18 cellular contexts compared by ENCODE assay signal in genomic region chr12:48142818-48143674, GRCh38. TPM values are rescaled to one million over a fixed set of nuclear protein-coding genes. Genes with fewer than 3 reads are reported as not detected.
DNase-seq lines count a peak whose midpoint lies in the region; ATAC-seq, FAIRE-seq and TF ChIP-seq lines count a peak whose summit lies in the region.
"Had no signal": no experiment of that assay in that cellular context is flagged by ENCODE, and none has a peak within 500 bp of the region (broad histone marks: within the 10 kb centered on the region; RNA-seq: fewer than 3 reads in every experiment).

No MANE protein-coding gene starts in this region.

- H3K79me2 ChIP-seq in mesendoderm (ENCODE audit: control insufficient read depth, insufficient read depth, low read length) = no peaks in the 10 kb centered on the region

- ATAC-seq in CD4-positive, alpha-beta T cell (ENCODE audit: poor library complexity) = no peak
- ATAC-seq in pancreas = no peak
- ATAC-seq: GM12878 had no signal

- peak overlapping the region; percentile 25; the same call in 1 of the 2 replicates for H3K4me3 ChIP-seq in HUES48 (ENCODE audit: low read depth, low read length)
- H3K4me3 ChIP-seq in mesendoderm (ENCODE audit: low read length) = no peak overlapping the region
- no peak overlapping the region for H3K4me3 ChIP-seq in pancreas
- H3K4me3 ChIP-seq: GM12878, Peyer's patch had no signal

- no peak overlapping the region for H3K4me2 ChIP-seq in mesendoderm (ENCODE audit: low read length)

- no peak overlapping the region for H2AK5ac ChIP-seq in mesendoderm (ENCODE audit: low read length)

- H4K5ac ChIP-seq in mesendoderm (ENCODE audit: low read length) = no peak overlapping the region

- no peaks in the 10 kb centered on the region for H3K27me3 ChIP-seq in CD4-positive, alpha-beta T cell (ENCODE audit: control insufficient read depth, insufficient read depth, low read length)
- H3K27me3 ChIP-seq in HUES48 (ENCODE audit: control insufficient read depth, insufficient read depth, low read length) = no peaks in the 10 kb centered on the region
- no peaks in the 10 kb centered on the region for H3K27me3 ChIP-seq in mesendoderm (ENCODE audit: insufficient read depth, low read length, poor library complexity)
- no peaks in the 10 kb centered on the region for H3K27me3 ChIP-seq in pancreas
- H3K27me3 ChIP-seq: Peyer's patch had no signal

- no peaks in the 10 kb centered on the region for H3K4me1 Mint-ChIP-seq in CD4-positive, alpha-beta T cell (ENCODE audit: low read depth)
- peaks cover 7% of the 10 kb centered on the region for H3K4me1 Mint-ChIP-seq in endothelial cell (ENCODE audit: unreplicated experiment)
- H3K4me1 Mint-ChIP-seq: CD14-positive monocyte had no signal

- no peaks in the 10 kb centered on the region for H3K79me1 ChIP-seq in mesendoderm (ENCODE audit: low read length)

- no peak overlapping the region for H4K8ac ChIP-seq in mesendoderm (ENCODE audit: low read depth, low read length)

- no peak overlapping the region for H3K27ac ChIP-seq in CD4-positive, alpha-beta T cell (ENCODE audit: low read depth, low read length)
- H3K27ac ChIP-seq in HUES48 (ENCODE audit: low read depth, low read length) (peak overlapping the region; percentile 80), mesendoderm (ENCODE audit: low read depth, low read length) (peak overlapping the region; percentile 68), pancreas (no peak overlapping the region)
- H3K27ac ChIP-seq: Peyer's patch had no signal

- no peak for DNase-seq in CD4-positive, alpha-beta T cell
- DNase-seq in endothelial cell (ENCODE audit: low spot score) (no peak), mesendoderm (peak; percentile 83), HT-29 (ENCODE audit: low spot score) (no peak), pancreas (no peak), COR-L47 (lab: John Stamatoyannopoulos, UW) (no peak)
- DNase-seq: Calu3, Kasumi-1, NCI-H1105 treated with DMSO at 0.1 percent for 48 hours, NCI-H187, NCI-H2171, NCI-H446 treated with DMSO at 0.1 percent for 48 hours, NCI-H748 treated with DMSO at 0.1 percent for 48 hours, Peyer's patch, Right ventricle myocardium superior had no signal

- peaks cover 66% of the 10 kb centered on the region for H3K36me3 Mint-ChIP-seq in CD4-positive, alpha-beta T cell (ENCODE audit: low read depth)
- H3K36me3 Mint-ChIP-seq in endothelial cell (ENCODE audit: low read depth, unreplicated experiment) = peaks cover 43% of the 10 kb centered on the region

- CTCF ChIA-PET in CD4-positive, alpha-beta T cell (lab: Charles Lee) = interaction anchor here (0.8 kb wide), 1 partner anchor 91 kb away, joined by 3 read pairs; no protein-coding TSS in a partner anchor

- no peak overlapping the region for H3K56ac ChIP-seq in mesendoderm (ENCODE audit: low read length)

- no peak for TF ChIP-seq CTCF in CD4-positive, alpha-beta T cell (IDR thresholded peaks at IDR 0.05)
- no peak for TF ChIP-seq CTCF in endothelial cell (IDR thresholded peaks at IDR 0.05; ENCODE audit: unreplicated experiment)
- no peak for TF ChIP-seq CTCF in pancreas (IDR thresholded peaks at IDR 0.05)

- no peak overlapping the region for H3K4ac ChIP-seq in mesendoderm (ENCODE audit: low read depth, low read length)

- WGBS in mesendoderm (ENCODE audit: extremely low coverage, insufficient coverage, low lambda C conversion rate) = no CpG with 5 or more reads among the region's 7 CpGs
- WGBS in pancreas, 2 donors = 86% methylated on average over 7 of the region's 7 CpGs

- peak overlapping the region; percentile 31 for H3K27ac Mint-ChIP-seq in CD4-positive, alpha-beta T cell
- H3K27ac Mint-ChIP-seq in endothelial cell (ENCODE audit: unreplicated experiment) = no peak overlapping the region

- H2BK120ac ChIP-seq in mesendoderm (ENCODE audit: low read depth, low read length) = no peak overlapping the region

- intact Hi-C loops in CD4-positive, alpha-beta T cell (cut with DNase I, micrococcal nuclease) = no loop called here
- intact Hi-C loops in pancreas (cut with DNase I) = no loop called here

- no peak overlapping the region for H2BK5ac ChIP-seq in mesendoderm (ENCODE audit: low read length)

- POLR2A ChIA-PET in CD4-positive, alpha-beta T cell (lab: Charles Lee) = no interaction called here

- H3K36me3 ChIP-seq in HUES48 (ENCODE audit: control insufficient read depth, insufficient read depth, low read length) = peaks cover 90% of the 10 kb centered on the region
- H3K36me3 ChIP-seq in mesendoderm (ENCODE audit: control insufficient read depth, insufficient read depth, low read length) = peaks cover 2% of the 10 kb centered on the region
- H3K36me3 ChIP-seq in pancreas = peaks cover 0 to 14% (median 3%) of the 10 kb centered on the region in 3 donors

- H3K9ac ChIP-seq in HUES48 (ENCODE audit: low read depth, low read length) (peak overlapping the region; percentile 33; the same call in 1 of the 2 replicates), mesendoderm (ENCODE audit: low read length) (no peak overlapping the region)

- no peak overlapping the region for H3K4me3 Mint-ChIP-seq in CD4-positive, alpha-beta T cell
- H3K4me3 Mint-ChIP-seq in endothelial cell (ENCODE audit: unreplicated experiment) = peak overlapping the region; percentile 21
- H3K4me3 Mint-ChIP-seq: CD14-positive monocyte had no signal

- no peaks in the 10 kb centered on the region for H3K9me3 Mint-ChIP-seq in CD4-positive, alpha-beta T cell
- no peaks in the 10 kb centered on the region for H3K9me3 Mint-ChIP-seq in endothelial cell (ENCODE audit: unreplicated experiment)
- H3K9me3 Mint-ChIP-seq: CD14-positive monocyte had no signal

- no peak overlapping the region for H3K18ac ChIP-seq in mesendoderm (ENCODE audit: low read length)

- H2BK15ac ChIP-seq in mesendoderm (replicated peaks; ENCODE audit: low read depth) = no peak overlapping the region

- H3K4me1 ChIP-seq in HUES48 (ENCODE audit: control insufficient read depth, insufficient read depth, low read length) (peaks cover 26% of the 10 kb centered on the region), mesendoderm (ENCODE audit: control insufficient read depth, low read depth, low read length) (peaks cover 14% of the 10 kb centered on the region), pancreas (no peaks in the 10 kb centered on the region)
- H3K4me1 ChIP-seq: Peyer's patch had no signal

- H3K27me3 Mint-ChIP-seq in CD4-positive, alpha-beta T cell = no peaks in the 10 kb centered on the region
- H3K27me3 Mint-ChIP-seq in endothelial cell (ENCODE audit: unreplicated experiment) = peaks cover 4% of the 10 kb centered on the region

- H3K23ac ChIP-seq in mesendoderm (ENCODE audit: low read length) = no peak overlapping the region

- H3K9me3 ChIP-seq in CD4-positive, alpha-beta T cell (ENCODE audit: control insufficient read depth, low read length) = no peaks in the 10 kb centered on the region
- H3K9me3 ChIP-seq in HUES48 (ENCODE audit: control insufficient read depth, insufficient read depth, low read length) (peaks cover 3% of the 10 kb centered on the region; the same call in 1 of the 2 replicates), pancreas (no peaks in the 10 kb centered on the region)
- H3K9me3 ChIP-seq: Peyer's patch had no signal

- FAIRE-seq in pancreas (lab: Jason Lieb, UNC) = no peak
- FAIRE-seq: GM12878 had no signal

RNA-seq across cellular contexts. Expression of gene ASB8, which starts 14.3 kb away (rescaled TPM):
- total RNA-seq in CD4-positive, alpha-beta T cell = 10 to 100 TPM; 50.9 TPM
- total RNA-seq in endothelial cell (ENCODE audit: unreplicated experiment) = 25.6 TPM
- polyA plus RNA-seq in mesendoderm (2013, experiment 1 of 2) = 4.5 TPM
- polyA plus RNA-seq in mesendoderm (2013, experiment 2 of 2) = 4.5 TPM
- total RNA-seq in HT-29 (2014; rRNA removed; shearing (Covaris generic)) = 18.1 and 22.1 TPM in 2 replicates
- 10 to 100 TPM; 17.6 to 27.6 (median 20.7) TPM for total RNA-seq in pancreas
- 10 to 100 TPM in 1 of 2 donors, 1 to 10 TPM in 1; 8.1 to 17.0 TPM for polyA plus RNA-seq in pancreas

RNA-seq across cellular contexts. Expression of gene PFKM, which starts 23.9 kb away (rescaled TPM):
- total RNA-seq in CD4-positive, alpha-beta T cell = 1 to 10 TPM; 9.3 to 9.4 TPM
- total RNA-seq in endothelial cell (ENCODE audit: unreplicated experiment) = 97.3 TPM
- 21.3 TPM for polyA plus RNA-seq in mesendoderm (2013, experiment 1 of 2)
- 22.1 TPM for polyA plus RNA-seq in mesendoderm (2013, experiment 2 of 2)
- 50.4 and 61.8 TPM in 2 replicates for total RNA-seq in HT-29 (2014; rRNA removed; shearing (Covaris generic))
- total RNA-seq in pancreas = 10 to 100 TPM in 4 of 6 donors, 1 to 10 TPM in 2; 7.0 to 23.1 (median 11.3) TPM
- polyA plus RNA-seq in pancreas = 10 to 100 TPM in 1 of 2 donors, 1 to 10 TPM in 1; 9.9 to 27.5 TPM

RNA-seq across cellular contexts. Expression of gene SENP1, which starts 37.2 kb away (rescaled TPM):
- 10 to 100 TPM; 20.3 to 25.7 TPM for total RNA-seq in CD4-positive, alpha-beta T cell
- 31.2 TPM for total RNA-seq in endothelial cell (ENCODE audit: unreplicated experiment)
- polyA plus RNA-seq in mesendoderm (2013, experiment 1 of 2) = 18.3 TPM
- 18.3 TPM for polyA plus RNA-seq in mesendoderm (2013, experiment 2 of 2)
- total RNA-seq in HT-29 (2014; rRNA removed; shearing (Covaris generic)) = 9.4 and 10.6 TPM in 2 replicates
- total RNA-seq in pancreas = 1 to 10 TPM; 6.8 to 8.9 (median 7.4) TPM
- polyA plus RNA-seq in pancreas = 1 to 10 TPM; 1.9 to 3.4 TPM

RNA-seq across cellular contexts. Expression of gene CCDC184, which starts 40.4 kb away (rescaled TPM):
- total RNA-seq in CD4-positive, alpha-beta T cell = 1 to 10 TPM in 1 of 2 experiments, under 1 TPM in 1; 0.92 to 1.0 TPM
- total RNA-seq in endothelial cell (ENCODE audit: unreplicated experiment) (13.3 TPM), pancreas (under 1 TPM; 0.16 to 0.76 (median 0.34) TPM)
- polyA plus RNA-seq in mesendoderm (2013, experiment 1 of 2) = 0.17 TPM
- 0.27 TPM for polyA plus RNA-seq in mesendoderm (2013, experiment 2 of 2)
- not detected in 2 replicates for total RNA-seq in HT-29 (2014; rRNA removed; shearing (Covaris generic))
- 1 to 10 TPM in 1 of 2 donors, under 1 TPM in 1; 0.61 to 3.1 TPM for polyA plus RNA-seq in pancreas
- total RNA-seq: GM12878 had no signal
- polyA plus RNA-seq: CD14-positive monocyte, GM12878 had no signal

Comparison
In these comparisons a context has a peak if more than half of its experiments do, and no peak if none do; other contexts are left out.
1. H3K27ac ChIP-seq: peak in HUES48 (single experiment) and mesendoderm (single experiment); none in CD4-positive, alpha-beta T cell (single experiment) and pancreas (0 of 4).